ENCODE assay signal across 26 cellular contexts in the genomic region with DNA sequence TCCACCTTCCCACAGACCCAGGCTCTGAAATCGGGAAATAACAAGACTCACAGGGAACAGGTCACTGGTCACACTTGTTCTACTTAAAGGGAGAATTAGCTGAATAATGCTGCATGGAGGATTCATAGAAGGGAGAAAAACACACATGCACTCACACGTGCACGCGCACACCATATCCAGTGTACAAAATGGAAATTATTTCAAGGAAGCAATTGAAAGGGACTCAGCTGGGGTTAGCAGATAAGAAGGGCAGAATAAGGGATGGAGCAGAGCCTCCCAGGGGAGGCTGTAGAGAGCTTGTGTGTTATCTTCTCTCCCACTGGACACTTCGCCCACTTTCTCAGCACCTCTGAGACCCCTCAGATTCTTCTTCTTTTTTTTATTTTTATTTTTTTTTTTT. TPM values are rescaled to one million over a fixed set of nuclear protein-coding genes. Genes with fewer than 3 reads are reported as not detected.
"Had no signal": no experiment of that assay in that cellular context is flagged by ENCODE, and none has a peak within 500 bp of the region (broad histone marks: within the 10 kb centered on the region; RNA-seq: fewer than 3 reads in every experiment).

No MANE protein-coding gene starts in this region.

- H3K9ac ChIP-seq: neural progenitor cell, parathyroid adenoma had no signal

- H3K9me3 ChIP-seq: ovary, psoas muscle, right lobe of liver, sigmoid colon, suprapubic skin, testis, tibial artery, transverse colon, upper lobe of right lung, uterus had no signal

- H3K4me1 ChIP-seq: neural progenitor cell, parathyroid adenoma, psoas muscle, right lobe of liver, sigmoid colon, suprapubic skin, testis, tibial artery, transverse colon, upper lobe of right lung, uterus had no signal

- H3K36me3 ChIP-seq: neural progenitor cell, ovary, right lobe of liver, sigmoid colon, suprapubic skin, tibial artery, transverse colon, upper lobe of right lung, uterus had no signal

- DNase-seq: naive thymus-derived CD4-positive, alpha-beta T cell; occipital lobe; ovary; posterior cingulate gyrus; psoas muscle; right cardiac atrium; right lobe of liver; sigmoid colon; small intestine; stimulated activated CD4-positive, alpha-beta T cell treated with anti-CD3 and anti-CD28 coated beads, Interleukin-15, amount 100 ng/mL, for 24 hours; stimulated activated CD4-positive, alpha-beta T cell treated with anti-CD3 and anti-CD28 coated beads, Interleukin-2, amount 100 ng/mL, for 24 hours; stimulated activated CD4-positive, alpha-beta T cell treated with anti-CD3 and anti-CD28 coated beads, Interleukin-2, amount 100 ng/mL, for 48 hours; stimulated activated CD4-positive, alpha-beta T cell treated with anti-CD3 and anti-CD28 coated beads, Interleukin-4, amount 100 ng/mL, for 24 hours; stimulated activated naive B cell treated with anti-CD40 and anti-IgM and Interleukin-4, amounts not matched to agents 10 μg/mL and 1 μg/mL and 100 μg/mL, for 72 hours; stimulated activated naive CD4-positive, alpha-beta T cell treated with Interleukin-2 at 50 U/mL for 16 hours; substantia nigra; testis; tibial artery; transverse colon; upper lobe of right lung; uterus had no signal

- H3K27me3 ChIP-seq: neural progenitor cell, ovary, right lobe of liver, sigmoid colon, suprapubic skin, testis, tibial artery, transverse colon, upper lobe of right lung, uterus had no signal

- H2AFZ ChIP-seq: neural progenitor cell, parathyroid adenoma had no signal

- H3K4me2 ChIP-seq: neural progenitor cell had no signal

- H3K4me3 ChIP-seq: neural progenitor cell, ovary, psoas muscle, right lobe of liver, sigmoid colon, suprapubic skin, testis, tibial artery, transverse colon, upper lobe of right lung, uterus had no signal

- H3K27ac ChIP-seq: neural progenitor cell, ovary, parathyroid adenoma, psoas muscle, right lobe of liver, sigmoid colon, suprapubic skin, testis, tibial artery, transverse colon, upper lobe of right lung, uterus had no signal

RNA-seq across cellular contexts. Expression of gene GABRQ, which starts 10.3 kb away (rescaled TPM):
- polyA plus RNA-seq: naive thymus-derived CD4-positive, alpha-beta T cell; psoas muscle; right cardiac atrium had no signal

RNA-seq across cellular contexts. Expression of gene MAGEA3, which starts 50.6 kb away (rescaled TPM):
- polyA plus RNA-seq: naive thymus-derived CD4-positive, alpha-beta T cell; neural cell; ovary; psoas muscle; right cardiac atrium; sigmoid colon; small intestine; urinary bladder had no signal
